In the genomic region with DNA sequence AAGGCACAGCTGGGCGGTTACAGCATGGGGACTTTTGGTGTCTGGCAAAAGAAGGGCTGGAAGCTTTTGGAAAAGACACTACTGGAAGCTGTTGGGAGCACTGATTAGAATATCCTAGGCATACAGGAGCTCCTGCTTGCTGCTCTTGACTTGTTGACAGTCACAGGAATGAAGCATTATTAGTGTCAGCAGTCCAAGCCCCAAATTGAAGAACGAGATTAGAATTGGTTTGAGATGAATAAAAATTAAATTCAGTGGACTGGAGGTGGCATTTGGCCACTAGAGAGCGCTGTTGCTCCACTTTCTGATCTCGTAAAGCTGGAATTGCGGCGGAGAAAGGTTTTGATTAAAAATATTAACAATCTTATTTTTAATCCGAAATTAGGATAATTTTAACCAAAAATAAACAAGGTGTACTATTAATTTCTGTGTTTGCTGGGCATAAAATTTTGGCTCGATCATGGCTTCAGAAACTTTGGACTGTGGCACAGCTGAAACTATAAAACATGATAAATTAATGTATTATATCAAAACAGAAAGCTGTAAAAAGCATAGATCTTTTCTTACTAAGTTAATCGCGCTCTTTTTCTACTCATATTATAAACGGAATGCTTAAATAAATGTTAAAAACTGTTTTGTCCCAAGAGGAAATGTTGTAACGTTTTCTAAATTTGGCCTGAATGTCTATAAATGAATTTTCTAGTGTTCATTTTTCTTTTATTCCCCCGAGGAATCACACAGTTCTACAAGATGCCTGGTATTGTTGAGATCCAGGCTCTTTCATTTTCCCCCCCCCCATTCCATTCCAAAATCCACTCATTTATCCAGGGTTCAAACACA, we compare ENCODE assay signal across 8 cellular contexts. TPM values are rescaled to one million over a fixed set of nuclear protein-coding genes. Genes with fewer than 3 reads are reported as not detected.
DNase-seq lines count a peak whose midpoint lies in the region; ATAC-seq, FAIRE-seq and TF ChIP-seq lines count a peak whose summit lies in the region.

No MANE protein-coding gene starts in this region.

- ATAC-seq in HG02623 (IDR thresholded peaks at IDR 0.05; ENCODE audit: unreplicated experiment), result no peak
- no peak for ATAC-seq in GM21529 (IDR thresholded peaks at IDR 0.05; ENCODE audit: unreplicated experiment)

- H3K36me3 Mint-ChIP-seq in CD14-positive monocyte, result peaks cover 0 to 21% of the 10 kb centered on the region in 2 donors
- H3K36me3 Mint-ChIP-seq in activated naive CD8-positive, alpha-beta T cell treated with anti-CD3 and anti-CD28 coated beads for 36 hours, result no peaks in the 10 kb centered on the region

- FAIRE-seq in small intestine (lab: Jason Lieb, UNC), result peak; percentile 44

- peak overlapping the region; percentile 46 for H3K9ac ChIP-seq in SK-N-MC (ENCODE audit: insufficient read length)

- H3K4me1 Mint-ChIP-seq in CD14-positive monocyte, result peaks cover 33% of the 10 kb centered on the region
- peaks cover 27% of the 10 kb centered on the region for H3K4me1 Mint-ChIP-seq in activated naive CD8-positive, alpha-beta T cell treated with anti-CD3 and anti-CD28 coated beads for 36 hours

- no peaks in the 10 kb centered on the region for H3K9me3 ChIP-seq in SK-N-MC (ENCODE audit: low read depth, low read length)
- H3K9me3 ChIP-seq in left ventricle myocardium inferior (replicated peaks), result no peaks in the 10 kb centered on the region
- H3K9me3 ChIP-seq in small intestine (ENCODE audit: control insufficient read depth, low read depth), result no peaks in the 10 kb centered on the region

- H3K9me3 Mint-ChIP-seq in CD14-positive monocyte, result peaks cover 0 to 35% (median 20%) of the 10 kb centered on the region in 7 donors
- no peaks in the 10 kb centered on the region for H3K9me3 Mint-ChIP-seq in activated naive CD8-positive, alpha-beta T cell treated with anti-CD3 and anti-CD28 coated beads for 36 hours

- H3K4me3 ChIP-seq in SK-N-MC, result peak overlapping the region; percentile 89
- H3K4me3 ChIP-seq in left ventricle myocardium inferior, result no peak overlapping the region
- H3K4me3 ChIP-seq in small intestine (ENCODE audit: low read depth in 1 of 2, low read length in 2 of 2), result no peak overlapping the region

- H3K27ac ChIP-seq in SK-N-MC (peak overlapping the region; percentile 77), left ventricle myocardium inferior (replicated peaks) (no peak overlapping the region), small intestine (ENCODE audit: low read depth in 1 of 2, low read length in 1 of 2) (no peak overlapping the region)

- DNase-seq in CD14-positive monocyte (ENCODE audit: low spot score) (no peak), HuH-7.5 (ENCODE audit: low spot score) (peak; percentile 83), SK-N-MC (ENCODE audit: low read depth, low spot score) (no peak), left ventricle myocardium inferior (peak; percentile 55), small intestine (peak; percentile 52)
- peak; percentile 44 for DNase-seq in activated naive CD8-positive, alpha-beta T cell treated with anti-CD3 and anti-CD28 coated beads for 36 hours

- H3K27me3 ChIP-seq in left ventricle myocardium inferior (ENCODE audit: low read depth) (peaks cover 99% of the 10 kb centered on the region), small intestine (ENCODE audit: control insufficient read depth in 2 of 2, insufficient read depth in 2 of 2, low read length in 2 of 2) (peaks cover 11 to 44% of the 10 kb centered on the region in 2 donors)

- H3K27ac Mint-ChIP-seq in CD14-positive monocyte, result no peak overlapping the region
- no peak overlapping the region for H3K27ac Mint-ChIP-seq in activated naive CD8-positive, alpha-beta T cell treated with anti-CD3 and anti-CD28 coated beads for 36 hours

- intact Hi-C loops in CD14-positive monocyte (cut with micrococcal nuclease), result loop anchor here (2.0 to 5.0 kb wide), 4 partner anchors 330 to 1020 kb away; no protein-coding TSS in a partner anchor
- intact Hi-C loops in left ventricle myocardium inferior (cut with micrococcal nuclease), result no loop called here

- 2 to 4% (median 3%) methylated on average over 13 of the region's 13 CpGs for WGBS in small intestine, 3 donors

- H3K4me1 ChIP-seq in left ventricle myocardium inferior (peaks cover 44% of the 10 kb centered on the region), small intestine (ENCODE audit: control insufficient read depth in 2 of 2, insufficient read depth in 1 of 2, low read depth in 1 of 2, low read length in 1 of 2) (peaks cover 0 to 2% of the 10 kb centered on the region in 2 donors)

- TF ChIP-seq CTCF in CD14-positive monocyte (IDR thresholded peaks at IDR 0.05), result peak; percentile 90
- peak; percentile 92 for TF ChIP-seq CTCF in left ventricle myocardium inferior (IDR thresholded peaks at IDR 0.05; ENCODE audit: borderline replicate concordance)

- H3K27me3 Mint-ChIP-seq in CD14-positive monocyte (ENCODE audit: low read depth in 3 of 3), result peaks cover 91 to 98% (median 91%) of the 10 kb centered on the region in 3 donors
- peaks cover 87% of the 10 kb centered on the region for H3K27me3 Mint-ChIP-seq in activated naive CD8-positive, alpha-beta T cell treated with anti-CD3 and anti-CD28 coated beads for 36 hours

- H3K36me3 ChIP-seq in SK-N-MC (ENCODE audit: insufficient read depth, low read length) (no peaks in the 10 kb centered on the region), left ventricle myocardium inferior (no peaks in the 10 kb centered on the region), small intestine (ENCODE audit: control insufficient read depth in 2 of 2, insufficient read depth in 2 of 2, low read length in 2 of 2) (no peaks in the 10 kb centered on the region)

- H3K4me3 Mint-ChIP-seq in CD14-positive monocyte, result peak overlapping the region in 1 of 2 donors; percentile 61
- no peak overlapping the region for H3K4me3 Mint-ChIP-seq in activated naive CD8-positive, alpha-beta T cell treated with anti-CD3 and anti-CD28 coated beads for 36 hours

RNA-seq across cellular contexts. Expression of a gene that starts 2.4 kb away (rescaled TPM):
- not detected for polyA plus RNA-seq in CD14-positive monocyte
- not detected for total RNA-seq in activated naive CD8-positive, alpha-beta T cell treated with anti-CD3 and anti-CD28 coated beads for 36 hours
- total RNA-seq in left ventricle myocardium inferior, result 0.14 TPM
- polyA plus RNA-seq in small intestine, result 1 to 10 TPM in 2 of 3 donors, under 1 TPM in 1; 0.89 to 5.3 (median 1.9) TPM

RNA-seq across cellular contexts. Expression of a gene that starts 4.6 kb away (rescaled TPM):
- polyA plus RNA-seq in CD14-positive monocyte, result not detected
- total RNA-seq in activated naive CD8-positive, alpha-beta T cell treated with anti-CD3 and anti-CD28 coated beads for 36 hours, result not detected
- total RNA-seq in left ventricle myocardium inferior, result 0.16 TPM
- polyA plus RNA-seq in small intestine, result 1 to 10 TPM in 1 of 3 donors, under 1 TPM in 1, not detected in 1; 0.27 to 1.9 TPM

RNA-seq across cellular contexts. Expression of a gene that starts 10.6 kb away (rescaled TPM):
- not detected for polyA plus RNA-seq in CD14-positive monocyte
- total RNA-seq in activated naive CD8-positive, alpha-beta T cell treated with anti-CD3 and anti-CD28 coated beads for 36 hours, result not detected
- not detected for total RNA-seq in left ventricle myocardium inferior
- under 1 TPM in 1 of 3 donors, not detected in 2; 0.09 TPM for polyA plus RNA-seq in small intestine

RNA-seq across cellular contexts. Expression of a gene that starts 20.1 kb away (rescaled TPM):
- polyA plus RNA-seq in CD14-positive monocyte, result not detected
- total RNA-seq in activated naive CD8-positive, alpha-beta T cell treated with anti-CD3 and anti-CD28 coated beads for 36 hours, result not detected
- total RNA-seq in left ventricle myocardium inferior, result not detected
- polyA plus RNA-seq in small intestine, result not detected

RNA-seq across cellular contexts. Expression of a gene that starts 24.2 kb away (rescaled TPM):
- polyA plus RNA-seq in CD14-positive monocyte (not detected), small intestine (under 1 TPM in 1 of 3 donors, not detected in 2; 0.97 TPM)
- not detected for total RNA-seq in activated naive CD8-positive, alpha-beta T cell treated with anti-CD3 and anti-CD28 coated beads for 36 hours
- not detected for total RNA-seq in left ventricle myocardium inferior

Comparison
In these comparisons a context has a peak if more than half of its experiments do, and no peak if none do; other contexts are left out.
1. DNase-seq: peak in HuH-7.5 (single experiment), activated naive CD8-positive, alpha-beta T cell treated with anti-CD3 and anti-CD28 coated beads for 36 hours (single experiment), left ventricle myocardium inferior (single experiment) and small intestine (single experiment); none in CD14-positive monocyte (single experiment) and SK-N-MC (single experiment).